Comparison of ENCODE assay signal across 1 cellular context in genomic region chr1:161749509-161750407, GRCh38.
A peak's percentile ranks its signal among the peaks of the same experiment; 100 is the strongest.
TF ChIP-seq lines count a peak whose summit lies in the region.

DUSP12 (plus strand) TSS chr1:161749786; CDS start chr1:161749802, 16 bp downstream.

TF ChIP-seq in HEK293, 187 proteins besides CTCF, POLR2A, EP300 and RAD21 (continued from another document and continues in another):
- TF ChIP-seq ZNF645 (tag by site-specific recombination; IDR thresholded peaks at IDR 0.05), result no peak
- TF ChIP-seq ZNF600 (tag by site-specific recombination; IDR thresholded peaks at IDR 0.05), result no peak; the same call in 1 of the 2 replicates
- TF ChIP-seq ZNF324 (tag by site-specific recombination; IDR thresholded peaks at IDR 0.05), result 0 out of 2 replicates have a peak, but pooled peaks have one; percentile 63
- TF ChIP-seq ZNF549 (tag by site-specific recombination; IDR thresholded peaks at IDR 0.05), result no peak
- no peak for TF ChIP-seq MZF1 (tag by site-specific recombination; IDR thresholded peaks at IDR 0.05; ENCODE audit: borderline replicate concordance)
- TF ChIP-seq ZNF18 (tag by site-specific recombination; IDR thresholded peaks at IDR 0.05), result no peak; the same call in 1 of the 2 replicates
- no peak for TF ChIP-seq ZNF521 (tag by site-specific recombination; IDR thresholded peaks at IDR 0.05)
- no peak for TF ChIP-seq SETDB1 (IDR thresholded peaks at IDR 0.05; ENCODE audit: insufficient read length, low read length)
- TF ChIP-seq KLF10 (tag by site-specific recombination; IDR thresholded peaks at IDR 0.05), result 0 out of 2 replicates have a peak, but pooled peaks have one; percentile 62
- peak; percentile 90 for TF ChIP-seq ZBTB20 (tag by site-specific recombination; IDR thresholded peaks at IDR 0.05)
- no peak for TF ChIP-seq ZNF548 (tag by site-specific recombination; IDR thresholded peaks at IDR 0.05)
- 0 out of 2 replicates have a peak, but pooled peaks have one; percentile 43 for TF ChIP-seq ZNF610 (tag by site-specific recombination; IDR thresholded peaks at IDR 0.05; ENCODE audit: borderline replicate concordance)
- TF ChIP-seq SP3 (tag by site-specific recombination; IDR thresholded peaks at IDR 0.05), result peak; percentile 82
- no peak; the same call in 1 of the 2 replicates for TF ChIP-seq ZNF366 (tag by site-specific recombination; conservative IDR thresholded peaks at IDR 0.05)
- TF ChIP-seq ZNF23 (tag by site-specific recombination; IDR thresholded peaks at IDR 0.05; ENCODE audit: borderline replicate concordance), result no peak
- peak; percentile 41; the same call in 1 of the 2 replicates for TF ChIP-seq REST (tag by site-specific recombination; IDR thresholded peaks at IDR 0.05)
- TF ChIP-seq, protein P1, sequence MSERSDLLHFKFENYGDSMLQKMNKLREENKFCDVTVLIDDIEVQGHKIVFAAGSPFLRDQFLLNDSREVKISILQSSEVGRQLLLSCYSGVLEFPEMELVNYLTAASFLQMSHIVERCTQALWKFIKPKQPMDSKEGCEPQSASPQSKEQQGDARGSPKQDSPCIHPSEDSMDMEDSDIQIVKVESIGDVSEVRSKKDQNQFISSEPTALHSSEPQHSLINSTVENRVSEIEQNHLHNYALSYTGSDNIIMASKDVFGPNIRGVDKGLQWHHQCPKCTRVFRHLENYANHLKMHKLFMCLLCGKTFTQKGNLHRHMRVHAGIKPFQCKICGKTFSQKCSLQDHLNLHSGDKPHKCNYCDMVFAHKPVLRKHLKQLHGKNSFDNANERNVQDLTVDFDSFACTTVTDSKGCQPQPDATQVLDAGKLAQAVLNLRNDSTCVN (tag by site-specific recombination; optimal IDR thresholded peaks at IDR 0.05), result peak; percentile 92
- no peak for TF ChIP-seq HOXD13 (CRISPR knock-in tag; IDR thresholded peaks at IDR 0.05; ENCODE audit: borderline replicate concordance)
- TF ChIP-seq TSHZ1 (tag by site-specific recombination; IDR thresholded peaks at IDR 0.05; ENCODE audit: borderline replicate concordance), result no peak
- TF ChIP-seq ZNF510 (tag by site-specific recombination; IDR thresholded peaks at IDR 0.05; ENCODE audit: insufficient replicate concordance), result no peak
- TF ChIP-seq ZIC2 (tag by site-specific recombination; IDR thresholded peaks at IDR 0.05), result peak; percentile 71
- no peak for TF ChIP-seq ZNF10 (tag by site-specific recombination; IDR thresholded peaks at IDR 0.05)
- TF ChIP-seq ZNF639 (tag by site-specific recombination; IDR thresholded peaks at IDR 0.05), result peak; percentile 82
- TF ChIP-seq ZNF513 (tag by site-specific recombination; IDR thresholded peaks at IDR 0.05), result 0 out of 2 replicates have a peak, but pooled peaks have one; percentile 35
- TF ChIP-seq TCF7L2 (IDR thresholded peaks at IDR 0.05; ENCODE audit: borderline replicate concordance, low read depth, low read length), result no peak
- TF ChIP-seq ZNF394 (tag by site-specific recombination; IDR thresholded peaks at IDR 0.05; ENCODE audit: borderline replicate concordance), result peak; percentile 88
- TF ChIP-seq ZNF155 (tag by site-specific recombination; IDR thresholded peaks at IDR 0.05), result no peak
- TF ChIP-seq OSR2 (tag by site-specific recombination; IDR thresholded peaks at IDR 0.05), result no peak
- peak; percentile 96 for TF ChIP-seq ZBTB17 (tag by site-specific recombination; IDR thresholded peaks at IDR 0.05)
- peak; percentile 74; the same call in 1 of the 2 replicates for TF ChIP-seq PATZ1 (tag by site-specific recombination; IDR thresholded peaks at IDR 0.05)
- TF ChIP-seq ZNF266 (tag by site-specific recombination; IDR thresholded peaks at IDR 0.05; ENCODE audit: low read depth), result no peak
- no peak for TF ChIP-seq PRDM2 (tag by site-specific recombination; IDR thresholded peaks at IDR 0.05; ENCODE audit: borderline replicate concordance)
- TF ChIP-seq ZNF658 (tag by site-specific recombination; IDR thresholded peaks at IDR 0.05), result no peak
- TF ChIP-seq ZNF707 (tag by site-specific recombination; IDR thresholded peaks at IDR 0.05), result no peak; the same call in 1 of the 2 replicates
